8 cellular contexts compared by ENCODE assay signal in genomic region chr4:102761478-102761790, GRCh38. TPM values are rescaled to one million over a fixed set of nuclear protein-coding genes. Genes with fewer than 3 reads are reported as not detected.
DNase-seq lines count a peak whose midpoint lies in the region; ATAC-seq and TF ChIP-seq lines count a peak whose summit lies in the region.

No MANE protein-coding gene starts in this region.

- H3K27me3 ChIP-seq in H9 (ENCODE audit: insufficient read depth, low read length) (no peaks in the 10 kb centered on the region), stomach (no peaks in the 10 kb centered on the region)

- H4K91ac ChIP-seq in H9 (ENCODE audit: insufficient read length, low read depth, low read length), result no peak overlapping the region

- H3K18ac ChIP-seq in H9 (ENCODE audit: insufficient read length, low read depth, low read length), result peak overlapping the region; percentile 12

- no peak overlapping the region for H4K5ac ChIP-seq in H9 (ENCODE audit: insufficient read length, low read depth, low read length)

- H3K36me3 ChIP-seq in stomach, result no peaks in the 10 kb centered on the region

- H4K8ac ChIP-seq in H9 (replicated peaks; ENCODE audit: insufficient read length, low read depth, low read length), result no peak overlapping the region

- H3K4me2 ChIP-seq in H9 (ENCODE audit: insufficient read depth, insufficient read length, low read length), result peak overlapping the region; percentile 99

- H3K36me3 Mint-ChIP-seq in H9 (ENCODE audit: insufficient read depth in 1 of 3, low read depth in 3 of 3), result peaks cover 4 to 12% (median 5%) of the 10 kb centered on the region in 3 experiments; a peak in 6 of 7 replicates
- peaks cover 4% of the 10 kb centered on the region for H3K36me3 Mint-ChIP-seq in activated naive CD8-positive, alpha-beta T cell treated with anti-CD3 and anti-CD28 coated beads, Interleukin-2, amount 50 U/mL, for 24 hours (ENCODE audit: low read depth)

- H3K4me3 Mint-ChIP-seq in H9, result peak overlapping the region; percentile 88 to 96
- H3K4me3 Mint-ChIP-seq in activated naive CD8-positive, alpha-beta T cell treated with anti-CD3 and anti-CD28 coated beads, Interleukin-2, amount 50 U/mL, for 24 hours, result peak overlapping the region; percentile 92

- H2BK120ac ChIP-seq in H9 (ENCODE audit: low read depth, low read length, poor library complexity, severe bottlenecking), result no peak overlapping the region

- H2BK20ac ChIP-seq in H9 (ENCODE audit: low read depth, low read length, poor library complexity, severe bottlenecking), result no peak overlapping the region

- intact Hi-C loops in stomach (cut with DNase I; ENCODE audit: low total_unique reads), result no loop called here

- no CpG with 5 or more reads among the region's 9 CpGs for WGBS in H9 (ENCODE audit: extremely low coverage, insufficient read length, low lambda C conversion rate)
- 3 to 7% (median 6%) methylated on average over 8 to 9 of the region's 9 CpGs for WGBS in stomach, 5 donors

- no peak overlapping the region for H3K56ac ChIP-seq in H9 (ENCODE audit: insufficient read length, low read depth, low read length)

- peak overlapping the region; percentile 41 for H3K9ac ChIP-seq in H9 (ENCODE audit: extremely low read depth, insufficient read length, low read length)

- peaks cover 10% of the 10 kb centered on the region; the same call in 1 of the 2 replicates for H3K79me2 ChIP-seq in H9 (ENCODE audit: insufficient read depth, low read length)

- H3K9me3 ChIP-seq in H9 (ENCODE audit: control insufficient read depth, low read depth, low read length), result no peaks in the 10 kb centered on the region
- no peaks in the 10 kb centered on the region for H3K9me3 ChIP-seq in iPS-18c (ENCODE audit: control insufficient read depth, insufficient read depth, low read length)
- no peaks in the 10 kb centered on the region for H3K9me3 ChIP-seq in stomach

- TF ChIP-seq CTCF in AG09309 (IDR thresholded peaks at IDR 0.05; ENCODE audit: control insufficient read depth, insufficient read depth, low read depth, low read length, missing control alignments) (no peak), H9 (conservative IDR thresholded peaks at IDR 0.05) (no peak), stomach (IDR thresholded peaks at IDR 0.05) (no peak)

- peak overlapping the region in 2 of 3 experiments; percentile 86 to 95; a peak in 4 of 7 replicates for H3K27ac Mint-ChIP-seq in H9
- H3K27ac Mint-ChIP-seq in activated naive CD8-positive, alpha-beta T cell treated with anti-CD3 and anti-CD28 coated beads, Interleukin-2, amount 50 U/mL, for 24 hours, result no peak overlapping the region

- H3K27me3 Mint-ChIP-seq in H9 (ENCODE audit: low read depth), result peaks cover 6% of the 10 kb centered on the region
- H3K27me3 Mint-ChIP-seq in activated naive CD8-positive, alpha-beta T cell treated with anti-CD3 and anti-CD28 coated beads, Interleukin-2, amount 50 U/mL, for 24 hours, result peaks cover 2% of the 10 kb centered on the region

- peaks cover 26% of the 10 kb centered on the region in 2 experiments for H3K4me1 Mint-ChIP-seq in H9
- peaks cover 35% of the 10 kb centered on the region for H3K4me1 Mint-ChIP-seq in activated naive CD8-positive, alpha-beta T cell treated with anti-CD3 and anti-CD28 coated beads, Interleukin-2, amount 50 U/mL, for 24 hours

- peak overlapping the region; percentile 79 for H2AFZ ChIP-seq in H9 (ENCODE audit: low read length)

- H3T11ph ChIP-seq in H9 (ENCODE audit: low read length), result no peak overlapping the region

- H3K9me3 Mint-ChIP-seq in H9, result peaks cover 7 to 14% of the 10 kb centered on the region in 2 experiments; a peak in 4 of 5 replicates
- no peaks in the 10 kb centered on the region for H3K9me3 Mint-ChIP-seq in activated naive CD8-positive, alpha-beta T cell treated with anti-CD3 and anti-CD28 coated beads, Interleukin-2, amount 50 U/mL, for 24 hours

- H3K4ac ChIP-seq in H9 (ENCODE audit: low read depth, low read length), result no peak overlapping the region

- no peak overlapping the region for H2BK12ac ChIP-seq in H9 (ENCODE audit: insufficient read length, low read depth, low read length)

- H2AK5ac ChIP-seq in H9 (ENCODE audit: insufficient read length, low read length), result no peak overlapping the region

- H2BK5ac ChIP-seq in H9 (ENCODE audit: insufficient read length, low read length), result no peak overlapping the region

- no peak overlapping the region for H3K23ac ChIP-seq in H9 (ENCODE audit: insufficient read length, low read depth, low read length)

- H3K79me1 ChIP-seq in H9 (ENCODE audit: insufficient read depth, low read depth, low read length, poor library complexity, severe bottlenecking), result peaks cover 2% of the 10 kb centered on the region

- DNase-seq in AG09309 (ENCODE audit: low read depth), result no peak
- DNase-seq in H9, result no peak
- no peak for DNase-seq in activated naive CD8-positive, alpha-beta T cell treated with anti-CD3 and anti-CD28 coated beads, Interleukin-2, amount 50 U/mL, for 24 hours
- DNase-seq in stomach, result no peak
- DNase-seq in NCI-H1092 (lab: John Stamatoyannopoulos, UW), result no peak
- DNase-seq in middle frontal gyrus (ENCODE audit: extremely low spot score, low spot score), result no peak

- peak overlapping the region; percentile 41; the same call in 1 of the 2 replicates for H3K14ac ChIP-seq in H9 (ENCODE audit: insufficient read depth, low read length)

- peaks cover 14% of the 10 kb centered on the region for H3K23me2 ChIP-seq in H9 (ENCODE audit: insufficient read length, low read depth, low read length, poor library complexity, severe bottlenecking)

- no peak for TF ChIP-seq EP300 in stomach (IDR thresholded peaks at IDR 0.05)

- H4K20me1 ChIP-seq in H9 (ENCODE audit: control insufficient read depth, insufficient read depth, insufficient read length), result no peaks in the 10 kb centered on the region

- H3K27ac ChIP-seq in H9 (ENCODE audit: insufficient read length, low read depth, low read length) (no peak overlapping the region), stomach (peak overlapping the region; percentile 84 to 91 (median 89))

- H3K4me3 ChIP-seq in AG09309 (ENCODE audit: control insufficient read depth, low read depth, low read length) (peak overlapping the region; percentile 62), iPS-18c (ENCODE audit: insufficient read depth, low read depth, low read length) (peak overlapping the region; percentile 72), stomach (peak overlapping the region; percentile 83 to 94 (median 90))

- no peak for TF ChIP-seq POLR2A in stomach (IDR thresholded peaks at IDR 0.05)

- no peak for ATAC-seq in activated naive CD8-positive, alpha-beta T cell treated with anti-CD3 and anti-CD28 coated beads, Interleukin-2, amount 50 U/mL, for 24 hours
- no peak for ATAC-seq in GM18861 (IDR thresholded peaks at IDR 0.05; ENCODE audit: unreplicated experiment)

- H3K4me1 ChIP-seq in H9 (ENCODE audit: insufficient read depth, low read length) (no peaks in the 10 kb centered on the region), stomach (peaks cover 13 to 46% (median 27%) of the 10 kb centered on the region in 4 donors)

- H2BK15ac ChIP-seq in H9 (ENCODE audit: low read depth, low read length), result no peak overlapping the region

RNA-seq across cellular contexts. Expression of gene MANBA, which starts 0.7 kb away (rescaled TPM):
- 21.4 and 22.0 TPM in 2 replicates for total RNA-seq in H9 (2021)
- total RNA-seq in stomach, result 10 to 100 TPM; 21.0 to 69.4 (median 43.9) TPM
- polyA plus RNA-seq in stomach, result 10 to 100 TPM in 2 of 3 donors, 1 to 10 TPM in 1; 8.4 to 15.7 (median 12.3) TPM
